ENCODE assay signal across 25 cellular contexts in the genomic region with DNA sequence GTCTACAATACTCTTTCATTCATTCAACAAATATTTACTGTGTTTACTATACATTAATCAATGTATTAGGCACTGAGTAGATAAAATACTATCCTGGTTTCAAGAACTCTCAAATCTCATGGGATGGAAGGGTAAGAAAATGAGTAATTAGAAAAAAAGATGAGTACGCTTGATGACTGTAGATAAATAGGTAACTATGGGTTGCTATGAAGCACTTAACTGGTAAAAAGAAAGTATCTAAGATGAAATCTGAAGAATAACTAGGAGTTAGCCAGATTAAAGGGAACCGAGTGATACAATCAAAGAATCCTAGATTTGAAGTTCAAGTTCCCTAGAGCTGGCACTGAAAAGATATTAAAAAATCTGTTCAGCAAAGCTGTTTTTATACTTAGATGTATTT.
DNase-seq lines count a peak whose midpoint lies in the region; ATAC-seq, FAIRE-seq and TF ChIP-seq lines count a peak whose summit lies in the region.
"Had no signal": no experiment of that assay in that cellular context is flagged by ENCODE, and none has a peak within 500 bp of the region (broad histone marks: within the 10 kb centered on the region; RNA-seq: fewer than 3 reads in every experiment).

No MANE protein-coding gene starts in this region.

- no peaks in the 10 kb centered on the region for H3K27me3 ChIP-seq in ACC112 (ENCODE audit: insufficient read depth, low read length)
- H3K27me3 ChIP-seq in neural cell (ENCODE audit: insufficient read depth, low read depth, low read length), result no peaks in the 10 kb centered on the region
- H3K27me3 ChIP-seq: BE2C; BLaER1 treated with 17β-estradiol and CSF1 and Interleukin-3, amounts not matched to agents 10 nM and 100 nM had no signal

- FAIRE-seq in A204.1 (lab: Jason Lieb, UNC), result peak; percentile 6
- FAIRE-seq: D721Med, GM12878, GM19239 had no signal

- no peaks in the 10 kb centered on the region for H3K79me2 ChIP-seq in ACC112 (ENCODE audit: control insufficient read depth, insufficient read depth, low read length, unreplicated experiment)
- H3K79me2 ChIP-seq in neural cell (replicated peaks; ENCODE audit: insufficient read depth, low read length), result no peaks in the 10 kb centered on the region

- no peaks in the 10 kb centered on the region for H3K9me3 Mint-ChIP-seq in activated CD4-positive, alpha-beta T cell treated with anti-CD3 and anti-CD28 coated beads, Interleukin-2, amount 10 ng/mL, durations not matched to agents 24 days and 14 days
- H3K9me3 Mint-ChIP-seq: CD4-positive, alpha-beta T cell had no signal

- H3K36me3 Mint-ChIP-seq in T-helper 17 cell (ENCODE audit: low read depth), result peaks cover 3% of the 10 kb centered on the region
- H3K36me3 Mint-ChIP-seq in activated CD4-positive, alpha-beta T cell treated with anti-CD3 and anti-CD28 coated beads, Interleukin-2, amount 10 ng/mL, durations not matched to agents 24 days and 14 days (ENCODE audit: low read depth), result no peaks in the 10 kb centered on the region
- H3K36me3 Mint-ChIP-seq: CD14-positive monocyte; CD8-positive, alpha-beta memory T cell had no signal

- H3K27ac ChIP-seq in ACC112 (ENCODE audit: low read depth, low read length) (no peak overlapping the region), neural cell (ENCODE audit: low read length) (peak overlapping the region; percentile 1)
- H3K27ac ChIP-seq: BLaER1 treated with 17β-estradiol and CSF1 and Interleukin-3, amounts not matched to agents 10 nM and 100 nM had no signal

- no peaks in the 10 kb centered on the region for H4K20me1 ChIP-seq in neural cell (ENCODE audit: insufficient read depth)
- H4K20me1 ChIP-seq: BLaER1 treated with 17β-estradiol and CSF1 and Interleukin-3, amounts not matched to agents 10 nM and 100 nM had no signal

- no peak for TF ChIP-seq RAD21 in neural cell (conservative IDR thresholded peaks at IDR 0.05)

- peak overlapping the region; percentile 14 for H3K27ac Mint-ChIP-seq in T-helper 17 cell
- H3K27ac Mint-ChIP-seq in activated CD4-positive, alpha-beta T cell treated with anti-CD3 and anti-CD28 coated beads, Interleukin-2, amount 10 ng/mL, durations not matched to agents 24 days and 14 days, result no peak overlapping the region
- H3K27ac Mint-ChIP-seq: CD14-positive monocyte; CD4-positive, alpha-beta T cell; CD8-positive, alpha-beta memory T cell had no signal

- H3K9me3 ChIP-seq in T-helper 17 cell (ENCODE audit: control insufficient read depth, low read length, poor library complexity, severe bottlenecking) (no peaks in the 10 kb centered on the region), neural cell (ENCODE audit: low read length) (no peaks in the 10 kb centered on the region)
- H3K9me3 ChIP-seq: BE2C; BLaER1 treated with 17β-estradiol and CSF1 and Interleukin-3, amounts not matched to agents 10 nM and 100 nM had no signal

- no peak for TF ChIP-seq CTCF in neural cell (IDR thresholded peaks at IDR 0.05; ENCODE audit: poor library complexity, severe bottlenecking)

- intact Hi-C loops in activated CD4-positive, alpha-beta T cell treated with anti-CD3 and anti-CD28 coated beads, Interleukin-2, amount 10 ng/mL, durations not matched to agents 24 days and 14 days (cut with micrococcal nuclease), result no loop called here

- no peaks in the 10 kb centered on the region for H3K27me3 Mint-ChIP-seq in T-helper 17 cell
- H3K27me3 Mint-ChIP-seq in activated CD4-positive, alpha-beta T cell treated with anti-CD3 and anti-CD28 coated beads, Interleukin-2, amount 10 ng/mL, durations not matched to agents 24 days and 14 days, result peaks cover 3% of the 10 kb centered on the region

- TF ChIP-seq EP300 in neural cell (conservative IDR thresholded peaks at IDR 0.05; ENCODE audit: poor library complexity, severe bottlenecking), result no peak

- peak overlapping the region; percentile 2 for H3K9ac ChIP-seq in neural cell (ENCODE audit: low read length)
- H3K9ac ChIP-seq: BLaER1 treated with 17β-estradiol and CSF1 and Interleukin-3, amounts not matched to agents 10 nM and 100 nM had no signal

- no peaks in the 10 kb centered on the region for H3F3A ChIP-seq in neural cell (ENCODE audit: insufficient read depth, low read length, poor library complexity, severe bottlenecking)

- H3K9me2 ChIP-seq in neural cell (ENCODE audit: insufficient read depth, low read length), result no peaks in the 10 kb centered on the region

- H3K36me3 ChIP-seq in ACC112 (ENCODE audit: insufficient read depth, low read length) (no peaks in the 10 kb centered on the region), neural cell (ENCODE audit: insufficient read depth, low read length) (no peaks in the 10 kb centered on the region)
- H3K36me3 ChIP-seq: BE2C; BLaER1 treated with 17β-estradiol and CSF1 and Interleukin-3, amounts not matched to agents 10 nM and 100 nM had no signal

- H2AFZ ChIP-seq in ACC112 (ENCODE audit: low read length, unreplicated experiment), result peak overlapping the region; percentile 73
- no peak overlapping the region for H2AFZ ChIP-seq in neural cell (ENCODE audit: low read depth, low read length)

- DNase-seq in T-helper 17 cell (no peak), middle frontal gyrus (ENCODE audit: extremely low spot score, low spot score) (no peak)
- DNase-seq in activated CD4-positive, alpha-beta T cell treated with anti-CD3 and anti-CD28 coated beads, Interleukin-2, amount 10 ng/mL, durations not matched to agents 24 days and 14 days, result no peak
- DNase-seq: 8988T; ACHN; AML-193; BE2C; CD4-positive, alpha-beta T cell; CD8-positive, alpha-beta memory T cell; DMS 273 treated with DMSO at 0.1 percent for 48 hours; DMS79; EL; GDM1; H9 had no signal

- ATAC-seq in T-helper 17 cell (no peak), GM21825 (IDR thresholded peaks at IDR 0.05; ENCODE audit: unreplicated experiment) (no peak)
- ATAC-seq: GM12878, HCT116 had no signal

- no peaks in the 10 kb centered on the region for H3K4me1 Mint-ChIP-seq in T-helper 17 cell
- no peaks in the 10 kb centered on the region for H3K4me1 Mint-ChIP-seq in activated CD4-positive, alpha-beta T cell treated with anti-CD3 and anti-CD28 coated beads, Interleukin-2, amount 10 ng/mL, durations not matched to agents 24 days and 14 days
- H3K4me1 Mint-ChIP-seq: CD14-positive monocyte; CD8-positive, alpha-beta memory T cell had no signal

- peaks cover 5% of the 10 kb centered on the region for H3K4me1 ChIP-seq in ACC112 (ENCODE audit: control insufficient read depth, insufficient read depth, low read length, unreplicated experiment)
- H3K4me1 ChIP-seq: BLaER1 treated with 17β-estradiol and CSF1 and Interleukin-3, amounts not matched to agents 10 nM and 100 nM had no signal

- H3K4me3 ChIP-seq in ACC112 (ENCODE audit: low read depth, low read length) (no peak overlapping the region), neural cell (ENCODE audit: low read length) (no peak overlapping the region)
- H3K4me3 ChIP-seq: BLaER1 treated with 17β-estradiol and CSF1 and Interleukin-3, amounts not matched to agents 10 nM and 100 nM; GM12878; GM23338 had no signal

- H3K4me2 ChIP-seq in neural cell (ENCODE audit: low read length), result no peak overlapping the region
- H3K4me2 ChIP-seq: BLaER1 treated with 17β-estradiol and CSF1 and Interleukin-3, amounts not matched to agents 10 nM and 100 nM; GM23338 had no signal

- H3K4me3 Mint-ChIP-seq in T-helper 17 cell, result no peak overlapping the region
- H3K4me3 Mint-ChIP-seq in activated CD4-positive, alpha-beta T cell treated with anti-CD3 and anti-CD28 coated beads, Interleukin-2, amount 10 ng/mL, durations not matched to agents 24 days and 14 days, result no peak overlapping the region
- H3K4me3 Mint-ChIP-seq: CD14-positive monocyte; CD4-positive, alpha-beta T cell; CD8-positive, alpha-beta memory T cell; GM23338; H9 had no signal

TF ChIP-seq in neural cell, 6 proteins besides CTCF, POLR2A, EP300 and RAD21:
- TF ChIP-seq, protein P1, sequence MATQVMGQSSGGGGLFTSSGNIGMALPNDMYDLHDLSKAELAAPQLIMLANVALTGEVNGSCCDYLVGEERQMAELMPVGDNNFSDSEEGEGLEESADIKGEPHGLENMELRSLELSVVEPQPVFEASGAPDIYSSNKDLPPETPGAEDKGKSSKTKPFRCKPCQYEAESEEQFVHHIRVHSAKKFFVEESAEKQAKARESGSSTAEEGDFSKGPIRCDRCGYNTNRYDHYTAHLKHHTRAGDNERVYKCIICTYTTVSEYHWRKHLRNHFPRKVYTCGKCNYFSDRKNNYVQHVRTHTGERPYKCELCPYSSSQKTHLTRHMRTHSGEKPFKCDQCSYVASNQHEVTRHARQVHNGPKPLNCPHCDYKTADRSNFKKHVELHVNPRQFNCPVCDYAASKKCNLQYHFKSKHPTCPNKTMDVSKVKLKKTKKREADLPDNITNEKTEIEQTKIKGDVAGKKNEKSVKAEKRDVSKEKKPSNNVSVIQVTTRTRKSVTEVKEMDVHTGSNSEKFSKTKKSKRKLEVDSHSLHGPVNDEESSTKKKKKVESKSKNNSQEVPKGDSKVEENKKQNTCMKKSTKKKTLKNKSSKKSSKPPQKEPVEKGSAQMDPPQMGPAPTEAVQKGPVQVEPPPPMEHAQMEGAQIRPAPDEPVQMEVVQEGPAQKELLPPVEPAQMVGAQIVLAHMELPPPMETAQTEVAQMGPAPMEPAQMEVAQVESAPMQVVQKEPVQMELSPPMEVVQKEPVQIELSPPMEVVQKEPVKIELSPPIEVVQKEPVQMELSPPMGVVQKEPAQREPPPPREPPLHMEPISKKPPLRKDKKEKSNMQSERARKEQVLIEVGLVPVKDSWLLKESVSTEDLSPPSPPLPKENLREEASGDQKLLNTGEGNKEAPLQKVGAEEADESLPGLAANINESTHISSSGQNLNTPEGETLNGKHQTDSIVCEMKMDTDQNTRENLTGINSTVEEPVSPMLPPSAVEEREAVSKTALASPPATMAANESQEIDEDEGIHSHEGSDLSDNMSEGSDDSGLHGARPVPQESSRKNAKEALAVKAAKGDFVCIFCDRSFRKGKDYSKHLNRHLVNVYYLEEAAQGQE (IDR thresholded peaks at IDR 0.05; ENCODE audit: borderline replicate concordance), result no peak
- TF ChIP-seq TAF1 (IDR thresholded peaks at IDR 0.05; ENCODE audit: low read depth) (no peak), MXI1 (conservative IDR thresholded peaks at IDR 0.05; ENCODE audit: poor library complexity, severe bottlenecking) (no peak), EZH2 (IDR thresholded peaks at IDR 0.05; ENCODE audit: borderline replicate concordance, insufficient read depth, low read length, poor library complexity, severe bottlenecking) (no peak), POLR2AphosphoS5 (IDR thresholded peaks at IDR 0.05) (no peak), SMC3 (conservative IDR thresholded peaks at IDR 0.05; ENCODE audit: poor library complexity) (no peak)
TF ChIP-seq in neural cell: peak in this region for 0.
